ENCODE assay signal across 8 cellular contexts in genomic region chr12:6943719-6944380, GRCh38. TPM values are rescaled to one million over a fixed set of nuclear protein-coding genes. Genes with fewer than 3 reads are reported as not detected.
A peak's percentile ranks its signal among the peaks of the same experiment; 100 is the strongest.
DNase-seq lines count a peak whose midpoint lies in the region; ATAC-seq and TF ChIP-seq lines count a peak whose summit lies in the region.

C12orf57 (plus strand) TSS chr12:6944022; CDS start chr12:6944122, 100 bp downstream.
RNU7-1 (plus strand) TSS chr12:6943816.

- H2AFZ ChIP-seq in parathyroid adenoma, result peak within 1 kb of the TSS; percentile 81

- peak within 1 kb of the TSS; percentile 42 for H3K9ac ChIP-seq in parathyroid adenoma

- H3K79me2 ChIP-seq in parathyroid adenoma, result peaks cover 4% of the 10 kb centered on the region

- H3K27me3 ChIP-seq in SJSA1 (replicated peaks), result no peaks in the 10 kb centered on the region; the same call in 1 of the 2 replicates
- no peaks in the 10 kb centered on the region for H3K27me3 ChIP-seq in parathyroid adenoma (ENCODE audit: control insufficient read depth, insufficient read depth, low read length)

- ATAC-seq in HG02588 (IDR thresholded peaks at IDR 0.05; ENCODE audit: unreplicated experiment), result peak; percentile 40

- no peak for TF ChIP-seq CTCF in GM12864 (IDR thresholded peaks at IDR 0.05; ENCODE audit: low read depth, low read length, missing control alignments)
- TF ChIP-seq CTCF in parathyroid adenoma (IDR thresholded peaks at IDR 0.05), result no peak

- peaks cover 27% of the 10 kb centered on the region for H3K4me1 ChIP-seq in SJSA1 (replicated peaks)
- H3K4me1 ChIP-seq in parathyroid adenoma, result peaks cover 22% of the 10 kb centered on the region

- H3K36me3 ChIP-seq in SJSA1, result peaks cover 60% of the 10 kb centered on the region
- no peaks in the 10 kb centered on the region for H3K36me3 ChIP-seq in parathyroid adenoma (ENCODE audit: control insufficient read depth, insufficient read depth, low read length)

- DNase-seq in GM12864 (ENCODE audit: low read depth), result peak; percentile 89
- DNase-seq in NCI-H1048 (lab: John Stamatoyannopoulos, UW), result peak; percentile 41
- DNase-seq in SJSA1 (ENCODE audit: low read depth in 1 of 2, low spot score in 2 of 2), result peak; percentile 91 to 98
- peak; percentile 64 for DNase-seq in activated naive CD8-positive, alpha-beta T cell treated with anti-CD3 and anti-CD28 coated beads, Interleukin-2, amount 50 U/mL, for 16 hours (ENCODE audit: low read depth, low spot score)
- peak; percentile 92 for DNase-seq in glomerular visceral epithelial cell (ENCODE audit: extremely low spot score)
- no peak for DNase-seq in NK-92 treated with Interleukin-12 subunit alpha and Interleukin-12 subunit beta, amount 100 ng/mL, for 24 hours (lab: John Stamatoyannopoulos, UW)

- H3K4me2 ChIP-seq in parathyroid adenoma (ENCODE audit: low read length), result peak within 1 kb of the TSS; percentile 98

- peak within 1 kb of the TSS; percentile 58 for H3K4me3 ChIP-seq in GM12864 (ENCODE audit: low read depth, low read length)
- H3K4me3 ChIP-seq in SJSA1, result peak within 1 kb of the TSS; percentile 46
- peak within 1 kb of the TSS; percentile 76 for H3K4me3 ChIP-seq in parathyroid adenoma (ENCODE audit: low read depth, low read length)

- H3K27ac ChIP-seq in SJSA1 (peak within 1 kb of the TSS; percentile 96), parathyroid adenoma (peak within 1 kb of the TSS; percentile 92)

- H3K9me3 ChIP-seq in SJSA1 (replicated peaks) (no peaks in the 10 kb centered on the region), parathyroid adenoma (ENCODE audit: control insufficient read depth, low read length) (no peaks in the 10 kb centered on the region)

RNA-seq across cellular contexts. Expression of gene C12orf57, which starts in this region (rescaled TPM):
- total RNA-seq in SJSA1 (2014; rRNA removed; shearing (Covaris generic)), result 331 and 408 TPM in 2 replicates

RNA-seq across cellular contexts. Expression of gene RNU7-1, which starts in this region (rescaled TPM):
- total RNA-seq in SJSA1 (2014; rRNA removed; shearing (Covaris generic)), result not detected in 2 replicates
